Comparison of ENCODE assay signal across 28 cellular contexts in the genomic region with DNA sequence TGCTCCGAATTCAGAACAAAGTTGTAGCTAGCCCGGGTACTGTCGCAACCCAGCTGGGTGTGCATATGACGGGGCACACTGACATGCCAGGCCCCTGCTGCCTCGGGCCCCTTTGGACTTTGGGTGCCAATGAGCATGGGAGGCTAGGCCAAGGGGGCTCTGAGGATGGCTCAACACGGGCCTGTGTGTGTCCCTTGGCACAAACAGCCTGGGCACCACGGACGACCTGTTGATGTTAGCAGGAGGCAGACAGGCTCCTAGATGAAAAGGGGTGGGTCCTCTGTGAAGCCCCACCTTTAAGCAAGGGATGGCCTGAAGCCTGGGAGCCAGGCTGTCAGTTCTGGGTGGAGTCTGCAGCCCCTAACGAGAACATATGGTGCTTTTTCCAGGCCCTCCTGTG.
"Had no signal": no experiment of that assay in that cellular context is flagged by ENCODE, and none has a peak within 500 bp of the region (broad histone marks: within the 10 kb centered on the region; RNA-seq: fewer than 3 reads in every experiment).

No MANE protein-coding gene starts in this region.

- H3K4me1 Mint-ChIP-seq: activated B cell treated with CpG ODN at 0.5 μM for 24 hours; activated naive CD4-positive, alpha-beta T cell treated with anti-CD3 and anti-CD28 coated beads, Interleukin-2, amount 50 U/mL, for 24 hours; activated naive CD8-positive, alpha-beta T cell treated with anti-CD3 and anti-CD28 coated beads for 36 hours; activated naive CD8-positive, alpha-beta T cell treated with anti-CD3 and anti-CD28 coated beads, Interleukin-2, amount 50 U/mL, for 24 hours; activated T-helper 17 cell treated with anti-CD3 and anti-CD28 coated beads, Interleukin-2, amount 50 U/mL, for 72 hours had no signal

- ATAC-seq: activated CD4-positive, CD25-positive, alpha-beta regulatory T cell treated with anti-CD3 and anti-CD28 coated beads, Interleukin-2, amount 50 U/mL, for 24 hours; activated CD8-positive, alpha-beta T cell treated with anti-CD3 and anti-CD28 coated beads for 36 hours; activated naive CD8-positive, alpha-beta T cell treated with anti-CD3 and anti-CD28 coated beads, Interleukin-2, amount 50 U/mL, for 24 hours; activated T-cell treated with anti-CD3 and anti-CD28 coated beads, Interleukin-2, amount 50 U/mL, for 4 hours; activated T-helper 17 cell treated with anti-CD3 and anti-CD28 coated beads, Interleukin-2, amount 50 U/mL, for 72 hours; body of pancreas; effector memory CD8-positive, alpha-beta T cell; foreskin keratinocyte; gastrocnemius medialis had no signal

- H3K36me3 Mint-ChIP-seq: activated naive CD4-positive, alpha-beta T cell treated with anti-CD3 and anti-CD28 coated beads, Interleukin-2, amount 50 U/mL, for 24 hours; activated naive CD8-positive, alpha-beta T cell treated with anti-CD3 and anti-CD28 coated beads for 36 hours had no signal

- H3K9me3 Mint-ChIP-seq: activated B cell treated with CpG ODN at 0.5 μM for 24 hours; activated naive CD4-positive, alpha-beta T cell treated with anti-CD3 and anti-CD28 coated beads, Interleukin-2, amount 50 U/mL, for 24 hours; activated naive CD8-positive, alpha-beta T cell treated with anti-CD3 and anti-CD28 coated beads, Interleukin-2, amount 50 U/mL, for 24 hours; effector memory CD8-positive, alpha-beta T cell had no signal

- H3K27ac Mint-ChIP-seq: activated B cell treated with CpG ODN at 0.5 μM for 24 hours; activated CD8-positive, alpha-beta T cell treated with anti-CD3 and anti-CD28 coated beads for 36 hours; activated naive CD4-positive, alpha-beta T cell treated with anti-CD3 and anti-CD28 coated beads for 36 hours; activated naive CD4-positive, alpha-beta T cell treated with anti-CD3 and anti-CD28 coated beads, Interleukin-2, amount 50 U/mL, for 24 hours; activated naive CD8-positive, alpha-beta T cell treated with anti-CD3 and anti-CD28 coated beads for 36 hours; activated naive CD8-positive, alpha-beta T cell treated with anti-CD3 and anti-CD28 coated beads, Interleukin-2, amount 50 U/mL, for 24 hours; activated T-helper 17 cell treated with anti-CD3 and anti-CD28 coated beads, Interleukin-2, amount 50 U/mL, for 72 hours; effector memory CD8-positive, alpha-beta T cell had no signal

- DNase-seq: activated B cell treated with CpG ODN at 0.5 μM for 24 hours; activated CD4-positive, alpha-beta T cell treated with anti-CD3 and anti-CD28 coated beads for 48 hours; activated CD4-positive, alpha-beta T cell treated with anti-CD3 and anti-CD28 coated beads, Interleukin-2, amount 50 U/mL, for 1 hour; activated CD4-positive, alpha-beta T cell treated with anti-CD3 and anti-CD28 coated beads, Interleukin-2, amount 50 U/mL, for 48 hours; activated CD8-positive, alpha-beta memory T cell treated with anti-CD3 and anti-CD28 coated beads for 24 hours; activated CD8-positive, alpha-beta T cell treated with anti-CD3 and anti-CD28 coated beads for 36 hours; activated effector memory CD4-positive, alpha-beta T cell treated with Interleukin-2 at 50 U/mL for 16 hours; activated gamma-delta T cell treated with Interleukin-2 at 50 U/mL for 16 hours; activated naive CD4-positive, alpha-beta T cell treated with anti-CD3 and anti-CD28 coated beads for 36 hours; activated naive CD8-positive, alpha-beta T cell treated with anti-CD3 and anti-CD28 coated beads for 36 hours; activated naive CD8-positive, alpha-beta T cell treated with anti-CD3 and anti-CD28 coated beads, Interleukin-2, amount 50 U/mL, for 24 hours; activated T-cell treated with anti-CD3 and anti-CD28 coated beads, Interleukin-2, amount 50 U/mL, for 4 hours; adrenal gland; amygdala; body of pancreas; caudate nucleus; cortex of kidney; dermis blood vessel endothelial cell; effector CD4-positive, alpha-beta T cell; effector memory CD8-positive, alpha-beta T cell; erythroblast; foreskin keratinocyte; gastrocnemius medialis; glutamatergic neuron; T-helper 2 cell had no signal

- H3K27me3 Mint-ChIP-seq: activated B cell treated with CpG ODN at 0.5 μM for 24 hours; activated CD8-positive, alpha-beta T cell treated with anti-CD3 and anti-CD28 coated beads for 36 hours; activated naive CD4-positive, alpha-beta T cell treated with anti-CD3 and anti-CD28 coated beads, Interleukin-2, amount 50 U/mL, for 24 hours; activated naive CD8-positive, alpha-beta T cell treated with anti-CD3 and anti-CD28 coated beads for 36 hours; activated naive CD8-positive, alpha-beta T cell treated with anti-CD3 and anti-CD28 coated beads, Interleukin-2, amount 50 U/mL, for 24 hours; activated T-helper 17 cell treated with anti-CD3 and anti-CD28 coated beads, Interleukin-2, amount 50 U/mL, for 72 hours; effector memory CD8-positive, alpha-beta T cell had no signal

- H3K4me3 Mint-ChIP-seq: activated B cell treated with CpG ODN at 0.5 μM for 24 hours; activated CD8-positive, alpha-beta T cell treated with anti-CD3 and anti-CD28 coated beads for 36 hours; activated naive CD4-positive, alpha-beta T cell treated with anti-CD3 and anti-CD28 coated beads for 36 hours; activated naive CD4-positive, alpha-beta T cell treated with anti-CD3 and anti-CD28 coated beads, Interleukin-2, amount 50 U/mL, for 24 hours; activated naive CD8-positive, alpha-beta T cell treated with anti-CD3 and anti-CD28 coated beads for 36 hours; activated naive CD8-positive, alpha-beta T cell treated with anti-CD3 and anti-CD28 coated beads, Interleukin-2, amount 50 U/mL, for 24 hours; activated T-cell treated with anti-CD3 and anti-CD28 coated beads, Interleukin-2, amount 50 U/mL, for 4 hours; activated T-helper 17 cell treated with anti-CD3 and anti-CD28 coated beads, Interleukin-2, amount 50 U/mL, for 72 hours; effector memory CD8-positive, alpha-beta T cell had no signal
